Comparison of ENCODE assay signal across 15 cellular contexts in genomic region chr16:65548470-65548869, GRCh38.
DNase-seq lines count a peak whose midpoint lies in the region; ATAC-seq, FAIRE-seq and TF ChIP-seq lines count a peak whose summit lies in the region.
"Had no signal": no experiment of that assay in that cellular context is flagged by ENCODE, and none has a peak within 500 bp of the region (broad histone marks: within the 10 kb centered on the region; RNA-seq: fewer than 3 reads in every experiment).

No MANE protein-coding gene starts in this region.

- H4K8ac ChIP-seq in trophoblast cell (ENCODE audit: low read depth, low read length): no peak overlapping the region

- no peak for FAIRE-seq in D721Med (lab: Jason Lieb, UNC)
- FAIRE-seq: colon had no signal

- TF ChIP-seq CTCF in foreskin fibroblast (IDR thresholded peaks at IDR 0.05; ENCODE audit: low read depth, low read length) (peak; percentile 31), left lung (IDR thresholded peaks at IDR 0.05) (no peak), D721Med (IDR thresholded peaks at IDR 0.05; ENCODE audit: insufficient read depth, missing control alignments) (no peak)

- peaks cover 29% of the 10 kb centered on the region for H3K79me1 ChIP-seq in trophoblast cell (ENCODE audit: low read length)

- H3K9me3 ChIP-seq in SK-N-MC (ENCODE audit: low read depth, low read length) (no peaks in the 10 kb centered on the region), trophoblast cell (ENCODE audit: insufficient read depth, low read depth, low read length) (peaks cover 2% of the 10 kb centered on the region), left lung (peaks cover 0 to 7% of the 10 kb centered on the region in 2 donors)
- H3K9me3 ChIP-seq: esophagus squamous epithelium had no signal

- H3K4me3 ChIP-seq in SK-N-MC (peak overlapping the region; percentile 33; the same call in 1 of the 2 replicates), foreskin fibroblast (ENCODE audit: low read depth in 1 of 2, low read length in 2 of 2) (peak overlapping the region in 1 of 2 donors; percentile 8), trophoblast cell (ENCODE audit: low read depth, low read length) (no peak overlapping the region), left lung (no peak overlapping the region)
- H3K4me3 ChIP-seq: esophagus squamous epithelium, skin epidermis had no signal

- peak overlapping the region; percentile 23 for H3K4me2 ChIP-seq in trophoblast cell (ENCODE audit: low read length)

- peak overlapping the region; percentile 90 for H2BK5ac ChIP-seq in trophoblast cell (ENCODE audit: low read depth, low read length, poor library complexity)

- ATAC-seq in left lung: no peak

- H3K14ac ChIP-seq in trophoblast cell (ENCODE audit: low read length): no peak overlapping the region

- no peak overlapping the region for H3K23ac ChIP-seq in trophoblast cell (ENCODE audit: low read length)

- no peaks in the 10 kb centered on the region for H3K4me1 Mint-ChIP-seq in immature natural killer cell
- H3K4me1 Mint-ChIP-seq: activated naive CD4-positive, alpha-beta T cell treated with anti-CD3 and anti-CD28 coated beads, Interleukin-2, amount 50 U/mL, for 24 hours; CD8-positive, alpha-beta memory T cell had no signal

- no peak overlapping the region for H2AFZ ChIP-seq in trophoblast cell (ENCODE audit: insufficient read depth, low read length, poor library complexity)

- peak overlapping the region; percentile 100 for H3K27ac ChIP-seq in SK-N-MC
- peak overlapping the region; percentile 98 for H3K27ac ChIP-seq in trophoblast cell (ENCODE audit: low read depth, low read length)
- H3K27ac ChIP-seq in left lung: peak overlapping the region in 1 of 2 donors; percentile 2

- H3K27me3 ChIP-seq in trophoblast cell (ENCODE audit: insufficient read depth, low read length): no peaks in the 10 kb centered on the region
- no peaks in the 10 kb centered on the region for H3K27me3 ChIP-seq in left lung
- H3K27me3 ChIP-seq: esophagus squamous epithelium had no signal

- peaks cover 0 to 10% (median 6%) of the 10 kb centered on the region in 6 donors for H3K9me3 Mint-ChIP-seq in immature natural killer cell

- no peaks in the 10 kb centered on the region for H3K36me3 ChIP-seq in SK-N-MC (ENCODE audit: insufficient read depth, low read length)
- peaks cover 2 to 3% of the 10 kb centered on the region in 2 experiments for H3K36me3 ChIP-seq in trophoblast cell (ENCODE audit: control insufficient read depth in 1 of 2, insufficient read depth in 2 of 2, low read length in 2 of 2)
- H3K36me3 ChIP-seq in left lung: no peaks in the 10 kb centered on the region
- H3K36me3 ChIP-seq: esophagus squamous epithelium had no signal

- H4K12ac ChIP-seq in trophoblast cell (ENCODE audit: low read depth, low read length): no peak overlapping the region

- no peak overlapping the region for H2AK5ac ChIP-seq in trophoblast cell (ENCODE audit: low read length)

- H3K9ac ChIP-seq in SK-N-MC (ENCODE audit: insufficient read length) (peak overlapping the region; percentile 66), trophoblast cell (ENCODE audit: low read length) (no peak overlapping the region)

- no CpG with 5 or more reads among the region's 2 CpGs for WGBS in trophoblast cell (ENCODE audit: extremely low coverage, insufficient coverage, insufficient read length)

- no peak overlapping the region for H3K18ac ChIP-seq in trophoblast cell (ENCODE audit: low read length)

- H2BK120ac ChIP-seq in trophoblast cell (ENCODE audit: insufficient read depth, low read length, poor library complexity): peak overlapping the region; percentile 87

- H3K4me1 ChIP-seq in trophoblast cell (ENCODE audit: control insufficient read depth in 1 of 2, insufficient read depth in 2 of 2, low read length in 2 of 2) (peaks cover 12 to 25% of the 10 kb centered on the region in 2 experiments), left lung (peaks cover 0 to 3% of the 10 kb centered on the region in 2 donors)
- H3K4me1 ChIP-seq: esophagus squamous epithelium had no signal

- peaks cover 3% of the 10 kb centered on the region for H3K79me2 ChIP-seq in trophoblast cell (ENCODE audit: control insufficient read depth, insufficient read depth, low read length, poor library complexity)

- no peak overlapping the region for H3K4ac ChIP-seq in trophoblast cell (ENCODE audit: low read depth, low read length)

- H3K27me3 Mint-ChIP-seq in immature natural killer cell (ENCODE audit: low read depth in 3 of 3): peaks cover 0 to 7% (median 0%) of the 10 kb centered on the region in 3 donors

- no peak overlapping the region for H2BK12ac ChIP-seq in trophoblast cell (ENCODE audit: low read length)

- in situ Hi-C loops in G401 (cut with HindIII; ENCODE audit: low sequenced_read_pairs): no loop called here

- H3K27ac Mint-ChIP-seq in immature natural killer cell: no peak overlapping the region
- H3K27ac Mint-ChIP-seq: activated naive CD4-positive, alpha-beta T cell treated with anti-CD3 and anti-CD28 coated beads, Interleukin-2, amount 50 U/mL, for 24 hours; CD8-positive, alpha-beta memory T cell had no signal

- H4K91ac ChIP-seq in trophoblast cell (ENCODE audit: low read depth, low read length): peak overlapping the region; percentile 85

- intact Hi-C loops in left lung (cut with DNase I): no loop called here

- H3K36me3 Mint-ChIP-seq in immature natural killer cell: no peaks in the 10 kb centered on the region
- H3K36me3 Mint-ChIP-seq: activated naive CD4-positive, alpha-beta T cell treated with anti-CD3 and anti-CD28 coated beads, Interleukin-2, amount 50 U/mL, for 24 hours; CD8-positive, alpha-beta memory T cell had no signal

- DNase-seq in G401 (ENCODE audit: low spot score): peak; percentile 5
- DNase-seq in SK-N-MC (ENCODE audit: low read depth, low spot score): no peak
- DNase-seq in foreskin fibroblast: peak in 1 of 2 donors; percentile 51
- no peak for DNase-seq in trophoblast cell
- no peak for DNase-seq in left lung
- DNase-seq in hepatic stellate cell (ENCODE audit: low spot score): no peak
- DNase-seq in immature natural killer cell: no peak
- no peak for DNase-seq in D721Med (ENCODE audit: insufficient read length, low spot score)
- DNase-seq: CD8-positive, alpha-beta memory T cell; esophagus squamous epithelium; NCI-H1694 treated with DMSO at 0.1 percent for 48 hours; SHP77 treated with DMSO at 0.1 percent for 48 hours had no signal

- no peak overlapping the region for H3K4me3 Mint-ChIP-seq in immature natural killer cell
- H3K4me3 Mint-ChIP-seq: activated naive CD4-positive, alpha-beta T cell treated with anti-CD3 and anti-CD28 coated beads, Interleukin-2, amount 50 U/mL, for 24 hours; CD8-positive, alpha-beta memory T cell had no signal
